21 cellular contexts compared by ENCODE assay signal in genomic region chr4:188812644-188813043, GRCh38.
"Had no signal": no experiment of that assay in that cellular context is flagged by ENCODE, and none has a peak within 500 bp of the region (broad histone marks: within the 10 kb centered on the region; RNA-seq: fewer than 3 reads in every experiment).

No MANE protein-coding gene starts in this region.

- H3K36me3 Mint-ChIP-seq: stimulated activated effector memory CD8-positive, alpha-beta T cell treated with anti-CD3 and anti-CD28 coated beads, Interleukin-12 subunit alpha, Interleukin-12 subunit beta, amount 100 ng/mL, for 72 hours; stimulated activated naive B cell treated with anti-CD40 and anti-IgM and Interleukin-4, amounts not matched to agents 10 μg/mL and 1 μg/mL and 100 μg/mL, for 72 hours had no signal

- H3K4me3 Mint-ChIP-seq: natural killer cell treated with Interleukin-12 subunit alpha and Interleukin-12 subunit beta and Interleukin-15 and Interleukin-18, amount 100 ng/mL, for 72 hours; nephron progenitor cell; neural crest cell; stimulated activated effector memory CD8-positive, alpha-beta T cell treated with anti-CD3 and anti-CD28 coated beads, Interleukin-12 subunit alpha, Interleukin-12 subunit beta, amount 100 ng/mL, for 72 hours; stimulated activated naive B cell treated with anti-CD40 and anti-IgM and Interleukin-4, amounts not matched to agents 10 μg/mL and 1 μg/mL and 100 μg/mL, for 72 hours; stimulated activated naive CD8-positive, alpha-beta T cell treated with anti-CD3 and anti-CD28 coated beads, Interleukin-15, Interleukin-2, amounts not matched to agents 100 ng/mL and 50 ng/mL, for 24 hours had no signal

- H3K27me3 Mint-ChIP-seq: natural killer cell treated with Interleukin-12 subunit alpha and Interleukin-12 subunit beta and Interleukin-15 and Interleukin-18, amount 100 ng/mL, for 72 hours; stimulated activated naive B cell treated with anti-CD40 and anti-IgM and Interleukin-4, amounts not matched to agents 10 μg/mL and 1 μg/mL and 100 μg/mL, for 72 hours; stimulated activated naive CD8-positive, alpha-beta T cell treated with anti-CD3 and anti-CD28 coated beads, Interleukin-15, Interleukin-2, amounts not matched to agents 100 ng/mL and 50 ng/mL, for 24 hours had no signal

- H3K27ac Mint-ChIP-seq: natural killer cell treated with Interleukin-12 subunit alpha and Interleukin-12 subunit beta and Interleukin-15 and Interleukin-18, amount 100 ng/mL, for 72 hours; nephron progenitor cell; stimulated activated effector memory CD8-positive, alpha-beta T cell treated with anti-CD3 and anti-CD28 coated beads, Interleukin-12 subunit alpha, Interleukin-12 subunit beta, amount 100 ng/mL, for 72 hours; stimulated activated naive B cell treated with anti-CD40 and anti-IgM and Interleukin-4, amounts not matched to agents 10 μg/mL and 1 μg/mL and 100 μg/mL, for 72 hours; stimulated activated naive CD8-positive, alpha-beta T cell treated with anti-CD3 and anti-CD28 coated beads, Interleukin-15, Interleukin-2, amounts not matched to agents 100 ng/mL and 50 ng/mL, for 24 hours had no signal

- DNase-seq: nephron progenitor cell; nucleus accumbens; pancreas; right cardiac atrium; right lobe of liver; sigmoid colon; small intestine; stimulated activated CD4-positive, alpha-beta T cell treated with anti-CD3 and anti-CD28 coated beads, Interleukin-15, amount 100 ng/mL, for 24 hours; stimulated activated CD4-positive, alpha-beta T cell treated with anti-CD3 and anti-CD28 coated beads, Interleukin-2, amount 100 ng/mL, for 24 hours; stimulated activated CD4-positive, alpha-beta T cell treated with anti-CD3 and anti-CD28 coated beads, Interleukin-2, amount 100 ng/mL, for 48 hours; stimulated activated CD4-positive, alpha-beta T cell treated with anti-CD3 and anti-CD28 coated beads, Interleukin-4, amount 100 ng/mL, for 24 hours; stimulated activated naive B cell treated with anti-CD40 and anti-IgM and Interleukin-4, amounts not matched to agents 10 μg/mL and 1 μg/mL and 100 μg/mL, for 72 hours; stimulated activated naive CD4-positive, alpha-beta T cell treated with Interleukin-2 at 50 U/mL for 16 hours; stomach; thyroid gland; trophoblast cell; upper lobe of left lung had no signal

- ATAC-seq: natural killer cell treated with Interleukin-12 subunit alpha and Interleukin-12 subunit beta and Interleukin-15 and Interleukin-18, amount 100 ng/mL, for 72 hours; pancreas; right cardiac atrium; right lobe of liver; stimulated activated effector memory CD8-positive, alpha-beta T cell treated with anti-CD3 and anti-CD28 coated beads, Interleukin-12 subunit alpha, Interleukin-12 subunit beta, amount 100 ng/mL, for 72 hours; stimulated activated naive B cell treated with anti-CD40 and anti-IgM and Interleukin-4, amounts not matched to agents 10 μg/mL and 1 μg/mL and 100 μg/mL, for 72 hours had no signal

- H3K4me1 Mint-ChIP-seq: nephron progenitor cell; neural crest cell; stimulated activated effector memory CD8-positive, alpha-beta T cell treated with anti-CD3 and anti-CD28 coated beads, Interleukin-12 subunit alpha, Interleukin-12 subunit beta, amount 100 ng/mL, for 72 hours; stimulated activated naive B cell treated with anti-CD40 and anti-IgM and Interleukin-4, amounts not matched to agents 10 μg/mL and 1 μg/mL and 100 μg/mL, for 72 hours had no signal
